In the genomic region with DNA sequence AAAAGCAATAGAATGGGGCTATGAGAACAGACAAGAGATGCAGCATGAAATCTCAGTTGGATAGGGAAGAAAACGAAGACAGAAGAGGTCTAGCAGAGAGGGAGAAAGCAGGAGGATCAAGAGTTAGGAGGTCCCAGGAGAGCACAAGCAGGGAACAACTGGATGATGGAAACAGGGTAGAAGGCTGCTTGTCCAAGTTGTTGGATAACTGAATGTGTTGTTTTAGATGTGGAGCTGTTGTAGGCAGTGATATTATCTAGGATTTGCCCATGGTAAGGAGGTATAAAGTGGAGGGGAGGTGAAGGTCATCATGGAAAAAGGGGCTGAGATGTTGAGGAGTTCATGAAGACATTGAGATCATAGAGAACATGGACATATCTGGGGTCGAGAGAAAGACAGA, we compare ENCODE assay signal across 21 cellular contexts. TPM values are rescaled to one million over a fixed set of nuclear protein-coding genes. Genes with fewer than 3 reads are reported as not detected.
DNase-seq lines count a peak whose midpoint lies in the region; ATAC-seq, FAIRE-seq and TF ChIP-seq lines count a peak whose summit lies in the region.
"Had no signal": no experiment of that assay in that cellular context is flagged by ENCODE, and none has a peak within 500 bp of the region (broad histone marks: within the 10 kb centered on the region; RNA-seq: fewer than 3 reads in every experiment).

No MANE protein-coding gene starts in this region.

- 15% methylated on average over 2 of the region's 2 CpGs for WGBS in K562 (ENCODE audit: insufficient coverage, low coverage, missing lambda C conversion rate)
- WGBS in GM23248 (ENCODE audit: low coverage in 1 of 2, low lambda C conversion rate in 2 of 2, missing lambda C conversion rate in 2 of 2), 2 experiments: 89 to 91% methylated on average over 2 of the region's 2 CpGs
- 80 to 83% methylated on average over 2 of the region's 2 CpGs for WGBS in esophagus squamous epithelium, 2 donors

- DNase-seq in cardiac muscle cell (ENCODE audit: low read depth in 1 of 2, low spot score in 1 of 2): no peak
- DNase-seq in Right ventricle myocardium superior: no peak
- no peak for DNase-seq in K562 (ENCODE audit: extremely low read depth in 1 of 4, low spot score in 3 of 4)
- DNase-seq in GM23248: no peak
- no peak for DNase-seq in dedifferentiated amniotic fluid mesenchymal stem cell (ENCODE audit: extremely low spot score)
- no peak for DNase-seq in brain microvascular endothelial cell
- no peak for DNase-seq in esophagus squamous epithelium (lab: John Stamatoyannopoulos, UW)
- DNase-seq: COR-L47, DMS 273 treated with DMSO at 0.1 percent for 48 hours, GOT3, NCI-H1417, NCI-H187, NCI-H345, NCI-H524 treated with DMSO at 0.1 percent for 48 hours, PC-9 had no signal

- H2AFZ ChIP-seq in K562 (ENCODE audit: low read depth, low read length) (peak overlapping the region; percentile 5), GM23248 (no peak overlapping the region)
- H2AFZ ChIP-seq: PC-9 had no signal

- H3K27me3 ChIP-seq in cardiac muscle cell (no peaks in the 10 kb centered on the region), K562 (ENCODE audit: control insufficient read depth in 2 of 2, insufficient read depth in 2 of 2, low read length in 2 of 2) (no peaks in the 10 kb centered on the region), GM23248 (replicated peaks; ENCODE audit: insufficient read depth) (no peaks in the 10 kb centered on the region), brain microvascular endothelial cell (replicated peaks) (no peaks in the 10 kb centered on the region), esophagus squamous epithelium (no peaks in the 10 kb centered on the region)

- CTCF ChIA-PET in K562 (lab: Yijun Ruan, JAX; ENCODE audit: low intra/inter-chr PET ratio): no interaction called here

- no peak for ATAC-seq in Right ventricle myocardium superior (ENCODE audit: poor library complexity)
- no peak for ATAC-seq in K562

- no peak for TF ChIP-seq RAD21 in K562 (CRISPR knock-in tag; conservative IDR thresholded peaks at IDR 0.05 in 1 of 2, IDR thresholded peaks at IDR 0.05 in 1 of 2)

- BruUV-seq in K562 (replicated peaks; lab: Mats Ljungman, UMichigan): no TSS peak

- H3K36me3 ChIP-seq in cardiac muscle cell (no peaks in the 10 kb centered on the region), KOPT-K1 (ENCODE audit: insufficient read depth, low read length) (no peaks in the 10 kb centered on the region), K562 (ENCODE audit: control insufficient read depth, insufficient read depth, low read length) (no peaks in the 10 kb centered on the region), GM23248 (ENCODE audit: low read depth) (0 out of 2 replicates have a peak, but pooled peaks cover 5% of the 10 kb centered on the region), brain microvascular endothelial cell (replicated peaks) (no peaks in the 10 kb centered on the region), esophagus squamous epithelium (no peaks in the 10 kb centered on the region)

- H3K27ac ChIP-seq in cardiac muscle cell (peak overlapping the region; percentile 37), KOPT-K1 (ENCODE audit: low read depth, low read length, poor library complexity, severe bottlenecking) (peak overlapping the region; percentile 2), K562 (ENCODE audit: extremely low read depth, low read depth, low read length) (peak overlapping the region; percentile 27; the same call in 1 of the 3 replicates), GM23248 (no peak overlapping the region), brain microvascular endothelial cell (no peak overlapping the region), esophagus squamous epithelium (no peak overlapping the region)
- H3K27ac ChIP-seq: 22Rv1, HL-60, PC-9, RWPE1 had no signal

- TF ChIP-seq EP300 in K562 (IDR thresholded peaks at IDR 0.05; ENCODE audit: low read length): no peak

- peaks cover 4% of the 10 kb centered on the region; the same call in 2 of the 3 replicates for H3K79me2 ChIP-seq in K562 (ENCODE audit: control insufficient read depth, insufficient read depth, low read length)
- H3K79me2 ChIP-seq in GM23248 (ENCODE audit: insufficient read depth): no peaks in the 10 kb centered on the region

- H3K4me3 ChIP-seq in cardiac muscle cell (no peak overlapping the region), K562 (no peak overlapping the region), GM23248 (no peak overlapping the region), brain microvascular endothelial cell (ENCODE audit: low read depth, low read length) (no peak overlapping the region), esophagus squamous epithelium (no peak overlapping the region)
- H3K4me3 ChIP-seq: PC-9 had no signal

- H3K4me2 ChIP-seq in K562 (ENCODE audit: insufficient read depth, low read length) (peak overlapping the region; percentile 6; the same call in 1 of the 2 replicates), GM23248 (ENCODE audit: unreplicated experiment) (no peak overlapping the region)
- H3K4me2 ChIP-seq: PC-9 had no signal

- no peaks in the 10 kb centered on the region for H3K9me2 ChIP-seq in GM23248 (ENCODE audit: insufficient read depth)

- H3K9me3 ChIP-seq in cardiac muscle cell (ENCODE audit: low read depth) (no peaks in the 10 kb centered on the region), KOPT-K1 (ENCODE audit: insufficient read depth, low read length, poor library complexity, severe bottlenecking) (no peaks in the 10 kb centered on the region), K562 (replicated peaks; ENCODE audit: control insufficient read depth, insufficient read depth, low read depth, low read length) (no peaks in the 10 kb centered on the region), GM23248 (ENCODE audit: low read depth) (no peaks in the 10 kb centered on the region), esophagus squamous epithelium (no peaks in the 10 kb centered on the region)

- no peak for FAIRE-seq in K562 (lab: Jason Lieb, UNC)

- H3K4me1 ChIP-seq in cardiac muscle cell (ENCODE audit: low read depth) (peaks cover 56% of the 10 kb centered on the region), K562 (replicated peaks in 1 of 2; ENCODE audit: control insufficient read depth in 2 of 2, insufficient read depth in 2 of 2, low read length in 2 of 2) (peaks cover 26 to 71% of the 10 kb centered on the region in 2 experiments), GM23248 (ENCODE audit: insufficient read depth) (peaks cover 39% of the 10 kb centered on the region), esophagus squamous epithelium (peaks cover 0 to 20% (median 0%) of the 10 kb centered on the region in 3 donors)

- intact Hi-C loops in Right ventricle myocardium superior (cut with DNase I) (no loop called here), K562 (cut with micrococcal nuclease) (loop anchor here (10.0 kb wide), 1 partner anchor 1216 kb away; a partner anchor contains a TSS), esophagus squamous epithelium (cut with DNase I) (no loop called here)

- H3K9me1 ChIP-seq in K562 (ENCODE audit: control insufficient read depth, insufficient read depth, low read length): no peaks in the 10 kb centered on the region

- peaks cover 17% of the 10 kb centered on the region for H3F3A ChIP-seq in GM23248 (ENCODE audit: insufficient read depth)

- H3K9ac ChIP-seq in K562 (ENCODE audit: insufficient read depth in 1 of 2, low read depth in 2 of 2, low read length in 2 of 2) (no peak overlapping the region), GM23248 (no peak overlapping the region)

- in situ Hi-C loops in K562 (cut with MboI): no loop called here
- in situ Hi-C loops in GM23248 (cut with MboI): no loop called here
- in situ Hi-C loops in brain microvascular endothelial cell (cut with HindIII; ENCODE audit: low pct_ligation_motif_present, low sequenced_read_pairs): no loop called here

- TF ChIP-seq CTCF in cardiac muscle cell (IDR thresholded peaks at IDR 0.05; ENCODE audit: low read depth, low read length): no peak
- TF ChIP-seq CTCF in K562 (IDR thresholded peaks at IDR 0.05 in 2 of 3, conservative IDR thresholded peaks at IDR 0.05 in 1 of 3; ENCODE audit: insufficient read depth in 2 of 3, low read depth in 1 of 3, low read length in 3 of 3): no peak
- no peak for TF ChIP-seq CTCF in brain microvascular endothelial cell (IDR thresholded peaks at IDR 0.05; ENCODE audit: low read depth, low read length, missing control alignments)
- no peak for TF ChIP-seq CTCF in esophagus squamous epithelium (IDR thresholded peaks at IDR 0.05)

- TF ChIP-seq POLR2A in K562 (conservative IDR thresholded peaks at IDR 0.05): no peak
- no peak for TF ChIP-seq POLR2A in esophagus squamous epithelium (IDR thresholded peaks at IDR 0.05)

- POLR2A ChIA-PET in K562 (lab: Yijun Ruan, JAX): interaction anchor here (1.4 kb wide), 1 partner anchor 16 kb away, joined by 6 read pairs; no protein-coding TSS in a partner anchor

- no peaks in the 10 kb centered on the region for H4K20me1 ChIP-seq in K562 (replicated peaks; ENCODE audit: control insufficient read depth, insufficient read depth, low read length)
- H4K20me1 ChIP-seq in GM23248 (ENCODE audit: insufficient read depth): no peaks in the 10 kb centered on the region

RNA-seq across cellular contexts. Expression of a gene that starts 12.4 kb away (rescaled TPM):
- 343 and 477 TPM in 2 replicates for total RNA-seq in cardiac muscle cell
- polyA plus RNA-seq in cardiac muscle cell: 455 and 589 TPM in 2 replicates
- total RNA-seq in Right ventricle myocardium superior: 81.1 TPM
- total RNA-seq in K562 (2011; cell fraction: chromatin; rRNA removed; ENCODE audit: low replicate concordance): 221 and 302 TPM in 2 replicates
- total RNA-seq in K562 (2011; cell fraction: nucleolus; rRNA removed): 117 and 137 TPM in 2 replicates
- 147 and 234 TPM in 2 replicates for total RNA-seq in K562 (2011; cell fraction: nucleoplasm; rRNA removed)
- total RNA-seq in K562 (2014; rRNA removed): 107 and 112 TPM in 2 replicates
- total RNA-seq in K562 (2014; rRNA removed; fragmentation: Illumina TruSeq; extraction: Trizol): 142 and 164 TPM in 2 replicates
- 133 and 143 TPM in 2 replicates for total RNA-seq in K562 (2015; rRNA removed; fragmentation: Illumina TruSeq; extraction: Trizol)
- 124 and 142 TPM in 2 replicates for total RNA-seq in K562 (2021)
- polyA plus RNA-seq in K562 (2011; rRNA removed): 128 and 166 TPM in 2 replicates
- 180 and 257 TPM in 2 replicates for polyA plus RNA-seq in K562 (2011; cell fraction: cytosol; rRNA removed)
- polyA plus RNA-seq in K562 (2011; cell fraction: nucleus; rRNA removed): 207 and 234 TPM in 2 replicates
- polyA plus RNA-seq in K562 (2012): 73.9 and 97.8 TPM in 2 replicates
- polyA plus RNA-seq in K562 (2014; fragmentation: Illumina TruSeq; extraction: Trizol): 111 and 115 TPM in 2 replicates
- polyA plus RNA-seq in K562 (2014; fragmentation: Nextera tagmentation; extraction: Ambion mirVana): 10 to 100 TPM; 39.7 to 53.0 TPM
- polyA plus RNA-seq in K562 (2014; rRNA removed): 78.4 and 81.2 TPM in 2 replicates
- polyA minus RNA-seq in K562 (2011; rRNA and poly(A)+ RNA removed): 373 and 438 TPM in 2 replicates
- 200 and 263 TPM in 2 replicates for polyA minus RNA-seq in K562 (2011; cell fraction: cytosol; rRNA and poly(A)+ RNA removed)
- polyA minus RNA-seq in K562 (2011; cell fraction: nucleus; rRNA and poly(A)+ RNA removed): 246 and 302 TPM in 2 replicates
- total RNA-seq in GM23248 (2014; rRNA removed; shearing (Covaris generic)): 202 and 214 TPM in 2 replicates
- 147 and 149 TPM in 2 replicates for polyA plus RNA-seq in GM23248 (2016; fragmentation: Nextera tagmentation; extraction: Ambion mirVana)
- 10 to 100 TPM in 2 of 4 donors, 1 to 10 TPM in 2; 4.7 to 59.3 (median 13.6) TPM for total RNA-seq in esophagus squamous epithelium

RNA-seq across cellular contexts. Expression of a gene that starts 35.9 kb away (rescaled TPM):
- 0.45 and 1.0 TPM in 2 replicates for total RNA-seq in cardiac muscle cell
- 1.3 and 1.8 TPM in 2 replicates for polyA plus RNA-seq in cardiac muscle cell
- total RNA-seq in Right ventricle myocardium superior: not detected
- not detected in 2 replicates for total RNA-seq in K562 (2011; cell fraction: chromatin; rRNA removed; ENCODE audit: low replicate concordance)
- total RNA-seq in K562 (2011; cell fraction: nucleolus; rRNA removed): not detected in 2 replicates
- total RNA-seq in K562 (2011; cell fraction: nucleoplasm; rRNA removed): not detected in 2 replicates
- 0.24 TPM in 1 of 2 replicates, not detected in the other for total RNA-seq in K562 (2014; rRNA removed)
- not detected in 2 replicates for total RNA-seq in K562 (2014; rRNA removed; fragmentation: Illumina TruSeq; extraction: Trizol)
- 0.40 TPM in 1 of 2 replicates, not detected in the other for total RNA-seq in K562 (2015; rRNA removed; fragmentation: Illumina TruSeq; extraction: Trizol)
- total RNA-seq in K562 (2021): 0.11 TPM in 1 of 2 replicates, not detected in the other
- polyA plus RNA-seq in K562 (2011; rRNA removed): 0.28 and 0.38 TPM in 2 replicates
- polyA plus RNA-seq in K562 (2011; cell fraction: cytosol; rRNA removed): 0.09 TPM in 1 of 2 replicates, not detected in the other
- 0.14 and 0.24 TPM in 2 replicates for polyA plus RNA-seq in K562 (2011; cell fraction: nucleus; rRNA removed)
- polyA plus RNA-seq in K562 (2012): 1.6 and 1.8 TPM in 2 replicates
- polyA plus RNA-seq in K562 (2014; fragmentation: Illumina TruSeq; extraction: Trizol): 0.16 TPM in 1 of 2 replicates, not detected in the other
- 1 to 10 TPM; 3.4 to 5.5 TPM for polyA plus RNA-seq in K562 (2014; fragmentation: Nextera tagmentation; extraction: Ambion mirVana)
- 0.05 and 0.16 TPM in 2 replicates for polyA plus RNA-seq in K562 (2014; rRNA removed)
- 0.18 TPM in 1 of 2 replicates, not detected in the other for polyA minus RNA-seq in K562 (2011; rRNA and poly(A)+ RNA removed)
- not detected in 2 replicates for polyA minus RNA-seq in K562 (2011; cell fraction: cytosol; rRNA and poly(A)+ RNA removed)
- polyA minus RNA-seq in K562 (2011; cell fraction: nucleus; rRNA and poly(A)+ RNA removed): not detected in 2 replicates
- total RNA-seq in GM23248 (2014; rRNA removed; shearing (Covaris generic)): 0.22 TPM in 1 of 2 replicates, not detected in the other
- polyA plus RNA-seq in GM23248 (2016; fragmentation: Nextera tagmentation; extraction: Ambion mirVana): 0.71 and 0.96 TPM in 2 replicates
- not detected for total RNA-seq in esophagus squamous epithelium
- total RNA-seq: T-helper 1 cell treated with Interleukin-12 subunit alpha and Interleukin-12 subunit beta and Interleukin-4 antibody, amounts not matched to agents 30 ng/mL and 1 ng/mL, for 36 hours had no signal
- polyA plus RNA-seq: IgD-negative memory B cell had no signal

Comparison
In these comparisons a context has a peak if more than half of its experiments do, and no peak if none do; other contexts are left out.
1. H3K27ac ChIP-seq: peak in cardiac muscle cell (single experiment), KOPT-K1 (single experiment) and K562 (single experiment); none in GM23248 (single experiment), brain microvascular endothelial cell (single experiment) and esophagus squamous epithelium (0 of 4).